1 cellular context compared by ENCODE assay signal in the genomic region with DNA sequence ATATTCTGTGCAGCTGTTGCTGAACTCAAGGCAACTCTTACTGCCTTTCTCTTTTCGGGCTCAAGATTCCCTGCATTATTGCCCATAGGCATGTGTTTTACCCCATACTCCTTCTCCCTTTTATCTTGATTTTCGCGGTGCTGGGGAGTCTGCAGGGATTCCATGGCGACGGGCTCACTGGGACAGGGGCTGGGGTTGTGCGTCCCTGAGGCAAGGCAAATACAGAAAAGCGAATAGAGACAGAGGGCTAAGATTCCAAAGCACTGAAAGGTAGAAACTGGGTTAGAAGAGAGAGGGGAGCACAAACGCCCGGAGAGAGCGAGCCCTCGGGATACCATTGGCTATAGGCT.
TF ChIP-seq lines count a peak whose summit lies in the region.

No MANE protein-coding gene starts in this region.

TF ChIP-seq in GM12878, 131 proteins besides CTCF, POLR2A, EP300 and RAD21:
- TF ChIP-seq, protein P1, sequence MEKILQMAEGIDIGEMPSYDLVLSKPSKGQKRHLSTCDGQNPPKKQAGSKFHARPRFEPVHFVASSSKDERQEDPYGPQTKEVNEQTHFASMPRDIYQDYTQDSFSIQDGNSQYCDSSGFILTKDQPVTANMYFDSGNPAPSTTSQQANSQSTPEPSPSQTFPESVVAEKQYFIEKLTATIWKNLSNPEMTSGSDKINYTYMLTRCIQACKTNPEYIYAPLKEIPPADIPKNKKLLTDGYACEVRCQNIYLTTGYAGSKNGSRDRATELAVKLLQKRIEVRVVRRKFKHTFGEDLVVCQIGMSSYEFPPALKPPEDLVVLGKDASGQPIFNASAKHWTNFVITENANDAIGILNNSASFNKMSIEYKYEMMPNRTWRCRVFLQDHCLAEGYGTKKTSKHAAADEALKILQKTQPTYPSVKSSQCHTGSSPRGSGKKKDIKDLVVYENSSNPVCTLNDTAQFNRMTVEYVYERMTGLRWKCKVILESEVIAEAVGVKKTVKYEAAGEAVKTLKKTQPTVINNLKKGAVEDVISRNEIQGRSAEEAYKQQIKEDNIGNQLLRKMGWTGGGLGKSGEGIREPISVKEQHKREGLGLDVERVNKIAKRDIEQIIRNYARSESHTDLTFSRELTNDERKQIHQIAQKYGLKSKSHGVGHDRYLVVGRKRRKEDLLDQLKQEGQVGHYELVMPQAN (conservative IDR thresholded peaks at IDR 0.05) = peak; percentile 42; the same call in 1 of the 2 replicates
- TF ChIP-seq JUNB (IDR thresholded peaks at IDR 0.05) = no peak
